ENCODE assay signal across 23 cellular contexts in the genomic region with DNA sequence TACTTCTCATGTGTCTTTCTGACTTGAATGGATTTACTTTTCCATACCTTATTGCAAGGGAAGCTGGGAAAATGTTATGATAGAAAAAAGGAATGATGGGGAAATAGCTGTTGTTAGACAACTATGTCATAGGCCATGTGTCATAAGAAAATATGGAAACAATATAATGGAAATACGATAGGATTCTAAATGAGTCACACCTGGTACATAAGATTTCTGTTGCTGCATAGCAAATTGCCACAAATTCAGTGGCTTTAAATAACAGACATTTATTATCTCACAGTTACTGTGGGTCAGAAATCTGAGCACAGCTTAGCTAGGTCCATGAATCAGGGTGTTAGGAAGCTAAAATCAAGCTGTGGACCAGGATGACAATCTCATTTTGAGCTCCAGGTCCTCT. TPM values are rescaled to one million over a fixed set of nuclear protein-coding genes. Genes with fewer than 3 reads are reported as not detected.
DNase-seq lines count a peak whose midpoint lies in the region; ATAC-seq and TF ChIP-seq lines count a peak whose summit lies in the region.
"Had no signal": no experiment of that assay in that cellular context is flagged by ENCODE, and none has a peak within 500 bp of the region (broad histone marks: within the 10 kb centered on the region; RNA-seq: fewer than 3 reads in every experiment).

No MANE protein-coding gene starts in this region.

- H3K4me3 ChIP-seq in choroid plexus epithelial cell (ENCODE audit: low read depth, low read length): no peak overlapping the region
- H3K4me3 ChIP-seq: esophagus squamous epithelium, HAP-1, left ventricle myocardium inferior, upper lobe of right lung had no signal

- H3K4me1 Mint-ChIP-seq in chondrocyte (ENCODE audit: low read depth): peaks cover 5% of the 10 kb centered on the region
- H3K4me1 Mint-ChIP-seq in activated T-cell treated with anti-CD3 and anti-CD28 coated beads, Interleukin-2, amount 50 U/mL, for 4 hours (ENCODE audit: low read depth): no peaks in the 10 kb centered on the region
- H3K4me1 Mint-ChIP-seq: central memory CD8-positive, alpha-beta T cell; nephron had no signal

- ATAC-seq in left cardiac atrium: no peak
- ATAC-seq in activated T-cell treated with anti-CD3 and anti-CD28 coated beads, Interleukin-2, amount 50 U/mL, for 4 hours: no peak
- ATAC-seq: activated CD4-positive, CD25-positive, alpha-beta regulatory T cell treated with anti-CD3 and anti-CD28 coated beads, Interleukin-2, amount 50 U/mL, for 24 hours; activated CD8-positive, alpha-beta T cell treated with anti-CD3 and anti-CD28 coated beads for 36 hours; Right ventricle myocardium inferior; sciatic nerve; upper lobe of right lung had no signal

- DNase-seq in EL (peak; percentile 14), LHCN-M2 (ENCODE audit: low read depth) (peak; percentile 54), choroid plexus epithelial cell (ENCODE audit: low read depth) (peak; percentile 23), iris pigment epithelial cell (ENCODE audit: low read depth) (peak; percentile 40), left cardiac atrium (no peak), chondrocyte (ENCODE audit: low spot score) (no peak), COR-L47 (lab: John Stamatoyannopoulos, UW) (no peak)
- DNase-seq in activated T-cell treated with anti-CD3 and anti-CD28 coated beads, Interleukin-2, amount 50 U/mL, for 4 hours: no peak
- DNase-seq: activated CD8-positive, alpha-beta T cell treated with anti-CD3 and anti-CD28 coated beads for 36 hours; activated naive CD4-positive, alpha-beta T cell treated with anti-CD3 and anti-CD28 coated beads for 36 hours; activated T-cell treated with anti-CD3 and anti-CD28 coated beads, Interleukin-2, amount 50 U/mL, for 48 hours; effector CD8-positive, alpha-beta T cell; esophagus squamous epithelium; left ventricle myocardium inferior; NCI-H1694 treated with DMSO at 0.1 percent for 48 hours; NCI-H526 treated with DMSO at 0.1 percent for 48 hours; upper lobe of right lung had no signal

- TF ChIP-seq CTCF in choroid plexus epithelial cell (conservative IDR thresholded peaks at IDR 0.05; ENCODE audit: low read depth, low read length) (no peak), chondrocyte (IDR thresholded peaks at IDR 0.05) (no peak)

- intact Hi-C loops in left cardiac atrium (cut with DNase I): no loop called here

- H3K27me3 Mint-ChIP-seq in chondrocyte (ENCODE audit: low read depth): no peaks in the 10 kb centered on the region
- H3K27me3 Mint-ChIP-seq in activated T-cell treated with anti-CD3 and anti-CD28 coated beads, Interleukin-2, amount 50 U/mL, for 4 hours (ENCODE audit: low read depth): no peaks in the 10 kb centered on the region
- H3K27me3 Mint-ChIP-seq: central memory CD8-positive, alpha-beta T cell had no signal

- H3K27ac Mint-ChIP-seq in chondrocyte (ENCODE audit: unreplicated experiment): no peak overlapping the region
- H3K27ac Mint-ChIP-seq: activated CD8-positive, alpha-beta T cell treated with anti-CD3 and anti-CD28 coated beads for 36 hours; activated naive CD4-positive, alpha-beta T cell treated with anti-CD3 and anti-CD28 coated beads for 36 hours; nephron had no signal

- H3K36me3 Mint-ChIP-seq in chondrocyte (ENCODE audit: low read depth): no peaks in the 10 kb centered on the region
- no peaks in the 10 kb centered on the region for H3K36me3 Mint-ChIP-seq in activated T-cell treated with anti-CD3 and anti-CD28 coated beads, Interleukin-2, amount 50 U/mL, for 4 hours (ENCODE audit: insufficient read depth)

- H3K4me3 Mint-ChIP-seq in chondrocyte (ENCODE audit: unreplicated experiment): no peak overlapping the region
- no peak overlapping the region for H3K4me3 Mint-ChIP-seq in activated T-cell treated with anti-CD3 and anti-CD28 coated beads, Interleukin-2, amount 50 U/mL, for 4 hours
- H3K4me3 Mint-ChIP-seq: activated CD8-positive, alpha-beta T cell treated with anti-CD3 and anti-CD28 coated beads for 36 hours; activated naive CD4-positive, alpha-beta T cell treated with anti-CD3 and anti-CD28 coated beads for 36 hours; central memory CD8-positive, alpha-beta T cell; nephron had no signal

- H3K9me3 Mint-ChIP-seq in chondrocyte (ENCODE audit: low read depth): no peaks in the 10 kb centered on the region
- H3K9me3 Mint-ChIP-seq in activated T-cell treated with anti-CD3 and anti-CD28 coated beads, Interleukin-2, amount 50 U/mL, for 4 hours: no peaks in the 10 kb centered on the region
- H3K9me3 Mint-ChIP-seq: activated CD8-positive, alpha-beta T cell treated with anti-CD3 and anti-CD28 coated beads for 36 hours; activated naive CD4-positive, alpha-beta T cell treated with anti-CD3 and anti-CD28 coated beads for 36 hours; central memory CD8-positive, alpha-beta T cell; nephron had no signal

RNA-seq across cellular contexts. Expression of a gene that starts 44.6 kb away (rescaled TPM):
- total RNA-seq in LHCN-M2 (2014; rRNA removed) (13.0 and 16.3 TPM in 2 replicates), left cardiac atrium (10 to 100 TPM in 1 of 2 donors, 1 to 10 TPM in 1; 6.8 to 11.0 TPM), chondrocyte (47.2 to 54.4 TPM (median 47.8 TPM) in 3 replicates)
- polyA plus RNA-seq in LHCN-M2 (2012): 5.4 TPM
- under 1 TPM; 0.20 to 0.37 (median 0.22) TPM for total RNA-seq in activated T-cell treated with anti-CD3 and anti-CD28 coated beads, Interleukin-2, amount 50 U/mL, for 4 hours

Comparison
In these comparisons a context has a peak if more than half of its experiments do, and no peak if none do; other contexts are left out.
1. DNase-seq: peak in EL (single experiment), LHCN-M2 (single experiment), choroid plexus epithelial cell (single experiment) and iris pigment epithelial cell (single experiment); none in left cardiac atrium (single experiment), chondrocyte (single experiment), activated T-cell treated with anti-CD3 and anti-CD28 coated beads, Interleukin-2, amount 50 U/mL, for 4 hours (single experiment) and COR-L47 (single experiment).
2. RNA of a gene that starts 44.6 kb away (total RNA-seq): 47.2 to 54.4 TPM in chondrocyte, 13.0 to 16.3 TPM in LHCN-M2 and 6.8 to 11.0 TPM in left cardiac atrium; 0.20 to 0.37 TPM in activated T-cell treated with anti-CD3 and anti-CD28 coated beads, Interleukin-2, amount 50 U/mL, for 4 hours; every median in the first group is over 4 times any median in the second.